ENCODE assay signal across 11 cellular contexts in the genomic region with DNA sequence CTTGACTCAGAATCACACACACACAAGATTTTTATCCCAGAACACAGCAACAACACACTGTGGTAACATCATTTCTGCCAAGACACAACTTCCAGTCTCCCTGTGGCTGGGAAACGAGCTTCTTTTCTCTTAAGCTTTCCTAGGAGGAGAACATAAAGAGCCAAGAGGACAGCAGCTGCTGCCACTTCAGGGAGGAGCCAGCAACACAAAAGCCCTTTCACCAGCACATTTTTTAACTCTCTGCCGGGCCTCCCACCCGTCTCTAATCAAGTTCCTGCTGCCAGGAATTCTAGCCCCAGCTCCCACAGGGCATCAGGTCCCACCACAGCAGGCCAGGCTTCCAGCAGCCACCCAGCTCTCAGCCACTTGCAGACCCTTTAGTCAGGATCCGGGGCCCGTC. TPM values are rescaled to one million over a fixed set of nuclear protein-coding genes. Genes with fewer than 3 reads are reported as not detected.
DNase-seq lines count a peak whose midpoint lies in the region; ATAC-seq, FAIRE-seq and TF ChIP-seq lines count a peak whose summit lies in the region.
"Had no signal": no experiment of that assay in that cellular context is flagged by ENCODE, and none has a peak within 500 bp of the region (broad histone marks: within the 10 kb centered on the region; RNA-seq: fewer than 3 reads in every experiment).

No MANE protein-coding gene starts in this region.

- peaks cover 76% of the 10 kb centered on the region for H4K20me1 ChIP-seq in HepG2 (ENCODE audit: insufficient read depth, low read length)

- H3K9ac ChIP-seq in HepG2 (ENCODE audit: insufficient read depth, low read depth, low read length) = peak overlapping the region; percentile 23
- H3K9ac ChIP-seq in mucosa of stomach (ENCODE audit: low read length) = peak overlapping the region; percentile 33

- ATAC-seq in HepG2 (peak; percentile 25), right lobe of liver (no peak), aorta (ENCODE audit: low FRiP score) (peak; percentile 30), HG03039 (IDR thresholded peaks at IDR 0.05; ENCODE audit: unreplicated experiment) (no peak), HG02981 (IDR thresholded peaks at IDR 0.05; ENCODE audit: unreplicated experiment) (no peak)
- ATAC-seq: K562 had no signal

- H3K4me1 ChIP-seq in HepG2 (ENCODE audit: insufficient read depth, low read length) (peaks cover 97% of the 10 kb centered on the region), right lobe of liver (no peaks in the 10 kb centered on the region), mucosa of stomach (ENCODE audit: control insufficient read depth, insufficient read depth, low read length) (peaks cover 21% of the 10 kb centered on the region), aorta (ENCODE audit: control insufficient read depth in 1 of 2, insufficient read depth in 2 of 2, low read length in 2 of 2) (peaks cover 6 to 14% of the 10 kb centered on the region in 2 donors)

- in situ Hi-C loops in HepG2 (cut with HindIII; ENCODE audit: extremely low pct_ligation_motif_present, low pct_unique_long_range_greater_than_20kb) = no loop called here

- peak overlapping the region; percentile 39 for H3K4me2 ChIP-seq in HepG2 (ENCODE audit: low read depth, low read length)

- TF ChIP-seq POLR2A in HepG2 (IDR thresholded peaks at IDR 0.05; ENCODE audit: insufficient read depth in 1 of 2, low read depth in 2 of 2, low read length in 2 of 2) (no peak), right lobe of liver (IDR thresholded peaks at IDR 0.05) (no peak)

- DNase-seq in HepG2 (ENCODE audit: low spot score) (peak; percentile 62), right lobe of liver (no peak), fibroblast of gingiva (ENCODE audit: low read depth) (peak; percentile 40), aorta (peak in 1 of 2 donors; percentile 58), NCI-H1930 (lab: John Stamatoyannopoulos, UW) (no peak)
- DNase-seq: stimulated activated CD4-positive, alpha-beta T cell treated with anti-CD3 and anti-CD28 coated beads, Interleukin-15, amount 100 ng/mL, for 24 hours had no signal

- H3K27me3 ChIP-seq in HepG2 (ENCODE audit: control insufficient read depth in 1 of 2, insufficient read depth in 2 of 2, low read length in 2 of 2) (no peaks in the 10 kb centered on the region), right lobe of liver (no peaks in the 10 kb centered on the region), mucosa of stomach (ENCODE audit: control insufficient read depth, insufficient read depth, low read length) (no peaks in the 10 kb centered on the region), aorta (ENCODE audit: control insufficient read depth in 1 of 2, insufficient read depth in 2 of 2, low read length in 1 of 2) (no peaks in the 10 kb centered on the region)

- H3K27ac ChIP-seq in HepG2 (ENCODE audit: extremely low read length, insufficient read depth, low read length) (peak overlapping the region; percentile 34), right lobe of liver (no peak overlapping the region), aorta (ENCODE audit: low read depth in 1 of 2, low read length in 2 of 2) (peak overlapping the region; percentile 74 to 78)

- POLR2A ChIA-PET in HepG2 (lab: Yijun Ruan, JAX) = no interaction called here

- TF ChIP-seq CTCF in HepG2 (CRISPR knock-in tag; IDR thresholded peaks at IDR 0.05) = no peak
- no peak for TF ChIP-seq CTCF in right lobe of liver (IDR thresholded peaks at IDR 0.05)

- peaks cover 100% of the 10 kb centered on the region for H3K79me2 ChIP-seq in HepG2 (ENCODE audit: insufficient read depth, low read length)

- no peaks in the 10 kb centered on the region for H3K9me3 ChIP-seq in HepG2 (ENCODE audit: low read length)
- no peaks in the 10 kb centered on the region for H3K9me3 ChIP-seq in right lobe of liver
- H3K9me3 ChIP-seq in mucosa of stomach (ENCODE audit: control insufficient read depth, low read length) = no peaks in the 10 kb centered on the region
- H3K9me3 ChIP-seq in aorta (ENCODE audit: control insufficient read depth, low read length) = no peaks in the 10 kb centered on the region

- no peak for TF ChIP-seq RAD21 in HepG2 (CRISPR knock-in tag; IDR thresholded peaks at IDR 0.05)

- BruUV-seq in HepG2 (replicated peaks; lab: Mats Ljungman, UMichigan) = no TSS peak

- CTCF ChIA-PET in HepG2 (lab: Yijun Ruan, JAX; ENCODE audit: low intra/inter-chr PET ratio, low total read pairs) = no interaction called here

- TF ChIP-seq EP300 in HepG2 (IDR thresholded peaks at IDR 0.05; ENCODE audit: low read depth in 2 of 2, low read length in 2 of 2) (no peak), HepG2 (CRISPR knock-in tag; IDR thresholded peaks at IDR 0.05; ENCODE audit: borderline replicate concordance) (no peak)

- WGBS in HepG2 (ENCODE audit: low lambda C conversion rate) = 51% methylated on average over 5 of the region's 5 CpGs
- WGBS in right lobe of liver (ENCODE audit: insufficient coverage, low coverage, low lambda C conversion rate, missing lambda C conversion rate) = 62% methylated on average over 5 of the region's 5 CpGs
- 1 to 3% methylated on average over 5 of the region's 5 CpGs for WGBS in aorta, 2 donors

- H3K4me3 ChIP-seq in HepG2 (replicated peaks in 1 of 3; ENCODE audit: insufficient read depth in 1 of 3, low read depth in 2 of 3, low read length in 3 of 3) (no peak overlapping the region), right lobe of liver (no peak overlapping the region), mucosa of stomach (ENCODE audit: low read length) (no peak overlapping the region), aorta (ENCODE audit: low read length in 2 of 2) (peak overlapping the region in 1 of 2 donors; percentile 28)
- H3K4me3 ChIP-seq: K562 had no signal

- no peak overlapping the region for H2AFZ ChIP-seq in HepG2 (ENCODE audit: low read length)

- no peak for FAIRE-seq in HepG2 (lab: Jason Lieb, UNC)
- FAIRE-seq: colon had no signal

- intact Hi-C loops in HepG2 (cut with micrococcal nuclease; ENCODE audit: unreplicated experiment) (loop anchor here (10.0 kb wide), 1 partner anchor 436 kb away; the partner anchor contains the start of gene F11), right lobe of liver (cut with DNase I) (no loop called here), aorta (cut with DNase I) (no loop called here)

- peaks cover 20 to 41% of the 10 kb centered on the region in 2 experiments for H3K36me3 ChIP-seq in HepG2 (replicated peaks in 1 of 2; ENCODE audit: control insufficient read depth in 1 of 2, insufficient read depth in 2 of 2, low read length in 2 of 2)
- peaks cover 0 to 3% (median 0%) of the 10 kb centered on the region in 4 donors for H3K36me3 ChIP-seq in right lobe of liver
- H3K36me3 ChIP-seq in mucosa of stomach (ENCODE audit: control insufficient read depth, insufficient read depth, low read length) = no peaks in the 10 kb centered on the region
- H3K36me3 ChIP-seq in aorta (ENCODE audit: control insufficient read depth in 1 of 2, insufficient read depth in 2 of 2, low read length in 1 of 2) = no peaks in the 10 kb centered on the region

TF ChIP-seq in HepG2, 621 proteins besides CTCF, POLR2A, EP300 and RAD21 (continues in another document):
- TF ChIP-seq MED13 (CRISPR knock-in tag; IDR thresholded peaks at IDR 0.05) (peak; percentile 30; the same call in 1 of the 2 replicates), RARG (CRISPR knock-in tag; IDR thresholded peaks at IDR 0.05; ENCODE audit: low read depth) (no peak), ZNF788 (CRISPR knock-in tag; IDR thresholded peaks at IDR 0.05; ENCODE audit: borderline replicate concordance) (0 out of 2 replicates have a peak, but pooled peaks have one; percentile 14), ZMAT3 (CRISPR knock-in tag; conservative IDR thresholded peaks at IDR 0.05) (no peak), KDM5B (CRISPR knock-in tag; IDR thresholded peaks at IDR 0.05; ENCODE audit: borderline replicate concordance) (no peak)

RNA-seq across cellular contexts. Expression of gene FAT1, which starts 22.4 kb away (rescaled TPM):
- total RNA-seq in HepG2 (2016; rRNA removed; fragmentation: Illumina TruSeq; extraction: Trizol) (176 and 185 TPM in 2 replicates), right lobe of liver (100 to 1,000 TPM in 2 of 6 experiments, 10 to 100 TPM in 4; 32.9 to 173 (median 69.7) TPM), aorta (100 to 1,000 TPM in 1 of 2 donors, 10 to 100 TPM in 1; 95.3 to 106 TPM)
- 74.9 and 87.3 TPM in 2 replicates for total RNA-seq in HepG2 (2016; cell fraction: cytosol; rRNA removed; fragmentation: Illumina TruSeq; extraction: Trizol; ENCODE audit: low read depth)
- 158 and 182 TPM in 2 replicates for total RNA-seq in HepG2 (2016; cell fraction: insoluble cytoplasmic fraction; rRNA removed; fragmentation: Illumina TruSeq; extraction: Trizol)
- 361 and 484 TPM in 2 replicates for total RNA-seq in HepG2 (2016; cell fraction: membrane; rRNA removed; fragmentation: Illumina TruSeq; extraction: Trizol)
- 203 and 219 TPM in 2 replicates for total RNA-seq in HepG2 (2016; cell fraction: nucleus; rRNA removed; fragmentation: Illumina TruSeq; extraction: Trizol)
- polyA plus RNA-seq in HepG2 (2011; rRNA removed) (193 and 216 TPM in 2 replicates), aorta (10 to 100 TPM; 23.5 to 41.2 TPM)
- polyA plus RNA-seq in HepG2 (2011; cell fraction: cytosol; rRNA removed) = 145 and 153 TPM in 2 replicates
- 169 and 173 TPM in 2 replicates for polyA plus RNA-seq in HepG2 (2011; cell fraction: nucleus; rRNA removed)
- polyA plus RNA-seq in HepG2 (2012) = 84.5 and 103 TPM in 2 replicates
- polyA plus RNA-seq in HepG2 (2016; cell fraction: cytosol; fragmentation: Illumina TruSeq; extraction: Trizol; ENCODE audit: low read depth) = 2.5 and 3.2 TPM in 2 replicates
- 34.1 and 47.0 TPM in 2 replicates for polyA plus RNA-seq in HepG2 (2016; cell fraction: insoluble cytoplasmic fraction; fragmentation: Illumina TruSeq; extraction: Trizol; ENCODE audit: low read depth)
- 7.0 and 7.3 TPM in 2 replicates for polyA plus RNA-seq in HepG2 (2016; cell fraction: membrane; fragmentation: Illumina TruSeq; extraction: Trizol; ENCODE audit: low read depth)
- 164 and 179 TPM in 2 replicates for polyA plus RNA-seq in HepG2 (2016; cell fraction: nucleus; fragmentation: Illumina TruSeq; extraction: Trizol; ENCODE audit: insufficient read depth, low read depth)
- polyA minus RNA-seq in HepG2 (2011; rRNA and poly(A)+ RNA removed; ENCODE audit: low replicate concordance) = 311 and 1,912 TPM in 2 replicates
- 510 and 534 TPM in 2 replicates for polyA minus RNA-seq in HepG2 (2011; cell fraction: cytosol; rRNA and poly(A)+ RNA removed)
- polyA minus RNA-seq in HepG2 (2011; cell fraction: nucleus; rRNA and poly(A)+ RNA removed) = 531 and 554 TPM in 2 replicates

Comparison
In these comparisons a context has a peak if more than half of its experiments do, and no peak if none do; other contexts are left out.
1. ATAC-seq: peak in HepG2 (single experiment) and aorta (single experiment); none in right lobe of liver (0 of 4), HG03039 (single experiment) and HG02981 (single experiment).
2. DNase-seq: peak in HepG2 (single experiment) and fibroblast of gingiva (single experiment); none in right lobe of liver (0 of 3) and NCI-H1930 (0 of 2).
3. H3K27ac ChIP-seq: peak in HepG2 (single experiment) and aorta (2 of 2); none in right lobe of liver (0 of 3).